Comparison of ENCODE assay signal across 21 cellular contexts in genomic region chr4:78040431-78040830, GRCh38. TPM values are rescaled to one million over a fixed set of nuclear protein-coding genes. Genes with fewer than 3 reads are reported as not detected.
"Had no signal": no experiment of that assay in that cellular context is flagged by ENCODE, and none has a peak within 500 bp of the region (broad histone marks: within the 10 kb centered on the region; RNA-seq: fewer than 3 reads in every experiment).

No MANE protein-coding gene starts in this region.

- H3K4me1 ChIP-seq: esophagus muscularis mucosa, spleen, upper lobe of left lung had no signal

- H3K27ac ChIP-seq: esophagus muscularis mucosa, neural progenitor cell, spleen, upper lobe of left lung had no signal

- H3K4me3 Mint-ChIP-seq: activated naive CD8-positive, alpha-beta T cell treated with anti-CD3 and anti-CD28 coated beads, Interleukin-2, amount 10 ng/mL, durations not matched to agents 7 days and 5 days; activated T-cell treated with anti-CD3 and anti-CD28 coated beads, Interleukin-2, amount 50 U/mL, for 4 hours; mesothelial cell of epicardium; naive thymus-derived CD8-positive, alpha-beta T cell; neural progenitor cell; WTC11 had no signal

- H3K9me3 Mint-ChIP-seq: activated T-cell treated with anti-CD3 and anti-CD28 coated beads, Interleukin-2, amount 50 U/mL, for 4 hours had no signal

- H3K27ac Mint-ChIP-seq: activated naive CD8-positive, alpha-beta T cell treated with anti-CD3 and anti-CD28 coated beads, Interleukin-2, amount 10 ng/mL, durations not matched to agents 7 days and 5 days; mesothelial cell of epicardium; naive thymus-derived CD8-positive, alpha-beta T cell; neural progenitor cell; WTC11 had no signal

- H3K27me3 Mint-ChIP-seq: naive thymus-derived CD8-positive, alpha-beta T cell had no signal

- H3K4me3 ChIP-seq: esophagus muscularis mucosa, neural progenitor cell, spleen, upper lobe of left lung had no signal

- H3K36me3 Mint-ChIP-seq: mesothelial cell of epicardium; naive thymus-derived CD8-positive, alpha-beta T cell; neural progenitor cell had no signal

- ATAC-seq: activated T-cell treated with anti-CD3 and anti-CD28 coated beads, Interleukin-2, amount 50 U/mL, for 4 hours; left lobe of liver; naive thymus-derived CD8-positive, alpha-beta T cell; WTC11 had no signal

- DNase-seq: activated CD4-positive, alpha-beta T cell treated with anti-CD3 and anti-CD28 coated beads, Interleukin-2, amount 50 U/mL, for 4 hours; activated CD8-positive, alpha-beta memory T cell treated with anti-CD3 and anti-CD28 coated beads, Interleukin-2, amount 50 U/mL, for 48 hours; activated naive CD4-positive, alpha-beta T cell treated with Interleukin-2 at 50 U/mL for 16 hours; activated naive CD8-positive, alpha-beta T cell treated with anti-CD3 and anti-CD28 coated beads, Interleukin-2, amount 10 ng/mL, durations not matched to agents 7 days and 5 days; activated T-cell treated with anti-CD3 and anti-CD28 coated beads, Interleukin-2, amount 50 U/mL, for 4 hours; amygdala; caudate nucleus; dermis blood vessel endothelial cell; effector CD8-positive, alpha-beta T cell; naive thymus-derived CD8-positive, alpha-beta T cell; spleen; stimulated activated CD4-positive, alpha-beta T cell treated with anti-CD3 and anti-CD28 coated beads, Interleukin-4, amount 100 ng/mL, for 1 hour; stimulated activated naive CD4-positive, alpha-beta T cell treated with Interleukin-2 at 50 U/mL for 16 hours; T-helper 9 cell; upper lobe of left lung had no signal

- H3K4me1 Mint-ChIP-seq: activated naive CD8-positive, alpha-beta T cell treated with anti-CD3 and anti-CD28 coated beads, Interleukin-2, amount 10 ng/mL, durations not matched to agents 7 days and 5 days; mesothelial cell of epicardium; WTC11 had no signal

- H3K27me3 ChIP-seq: esophagus muscularis mucosa, neural progenitor cell, spleen, upper lobe of left lung had no signal

- H3K36me3 ChIP-seq: esophagus muscularis mucosa, neural progenitor cell, spleen, upper lobe of left lung had no signal

- H3K9me3 ChIP-seq: upper lobe of left lung had no signal

RNA-seq across cellular contexts. Expression of gene FRAS1, which starts 16.7 kb away (rescaled TPM):
- total RNA-seq: naive thymus-derived CD8-positive, alpha-beta T cell; T-helper 1 cell treated with Interleukin-12 subunit alpha and Interleukin-12 subunit beta and Interleukin-4 antibody, amounts not matched to agents 30 ng/mL and 1 ng/mL, for 36 hours had no signal
